9 cellular contexts compared by ENCODE assay signal in the genomic region with DNA sequence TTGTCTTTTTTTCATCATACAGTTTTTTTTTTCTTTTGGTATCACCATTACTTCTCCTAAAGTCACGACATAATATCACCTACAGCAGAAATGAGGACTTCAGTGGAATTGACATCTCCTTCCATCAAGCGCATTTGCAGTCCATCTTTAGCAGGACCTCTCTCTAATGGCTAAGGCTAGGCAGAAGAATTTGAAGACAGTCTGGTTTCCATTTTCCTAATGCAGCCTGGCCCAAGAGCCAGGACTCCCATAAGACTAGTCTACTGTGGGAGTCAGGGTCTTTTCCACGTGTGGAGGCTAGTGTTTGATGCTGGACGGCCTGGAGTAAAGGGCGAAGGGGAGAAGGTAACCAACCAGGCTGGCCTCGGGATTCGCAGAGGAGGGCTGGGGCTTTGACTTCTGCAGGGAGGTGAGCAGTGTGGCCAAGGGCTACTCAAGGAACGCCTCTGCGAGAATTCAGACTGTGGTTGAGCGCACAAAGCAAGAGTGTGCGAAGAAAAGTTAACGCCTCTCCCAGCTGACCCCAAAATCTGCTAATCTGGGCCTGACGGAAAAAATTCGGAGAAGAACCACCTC. TPM values are rescaled to one million over a fixed set of nuclear protein-coding genes. Genes with fewer than 3 reads are reported as not detected.
A peak's percentile ranks its signal among the peaks of the same experiment; 100 is the strongest.
DNase-seq lines count a peak whose midpoint lies in the region; ATAC-seq and TF ChIP-seq lines count a peak whose summit lies in the region.
"Had no signal": no experiment of that assay in that cellular context is flagged by ENCODE, and none has a peak within 500 bp of the region (broad histone marks: within the 10 kb centered on the region; RNA-seq: fewer than 3 reads in every experiment).

No MANE protein-coding gene starts in this region.

- DNase-seq in C1 segment of cervical spinal cord (lab: John Stamatoyannopoulos, UW) (peak in 10 of 14 donors; percentile 36 to 86 (median 67)), ascending aorta (ENCODE audit: low spot score in 2 of 2) (peak in 1 of 2 donors; percentile 63), iPS-NIHi11 (ENCODE audit: low spot score) (peak; percentile 36), hepatic stellate cell (ENCODE audit: low spot score) (no peak), glomerular visceral epithelial cell (ENCODE audit: extremely low spot score) (no peak)
- no peak for DNase-seq in stimulated activated naive CD8-positive, alpha-beta T cell treated with anti-CD3 and anti-CD28 coated beads, Interleukin-15, Interleukin-2, amounts not matched to agents 100 U/mL and 50 U/mL, for 24 hours

- H3K9me3 ChIP-seq in ascending aorta: no peaks in the 10 kb centered on the region

- ATAC-seq in GM19452 (IDR thresholded peaks at IDR 0.05; ENCODE audit: unreplicated experiment): peak; percentile 17
- ATAC-seq in HG03520 (IDR thresholded peaks at IDR 0.05; ENCODE audit: unreplicated experiment): peak; percentile 3
- peak; percentile 3 for ATAC-seq in stimulated activated naive CD8-positive, alpha-beta T cell treated with anti-CD3 and anti-CD28 coated beads, Interleukin-15, Interleukin-2, amounts not matched to agents 100 U/mL and 50 U/mL, for 24 hours

- TF ChIP-seq CTCF in ascending aorta (IDR thresholded peaks at IDR 0.05): no peak

- H3K4me1 ChIP-seq in ascending aorta: peaks cover 7 to 40% of the 10 kb centered on the region in 2 donors

- H3K27ac ChIP-seq in ascending aorta: peak overlapping the region; percentile 91 to 92

- peak overlapping the region; percentile 91 to 96 for H3K4me3 ChIP-seq in ascending aorta

- H3K27me3 ChIP-seq in ascending aorta: no peaks in the 10 kb centered on the region

- intact Hi-C loops in ascending aorta (cut with DNase I): loop anchor here (2.0 kb wide), 1 partner anchor 81 kb away; no protein-coding TSS in a partner anchor

- peaks cover 11 to 25% of the 10 kb centered on the region in 2 donors for H3K36me3 ChIP-seq in ascending aorta

RNA-seq across cellular contexts. Expression of a gene that starts 0.7 kb away (rescaled TPM):
- total RNA-seq in ascending aorta: 5.9 TPM

RNA-seq across cellular contexts. Expression of a gene that starts 0.9 kb away (rescaled TPM):
- 30.7 TPM for total RNA-seq in ascending aorta

RNA-seq across cellular contexts. Expression of a gene that starts 27.3 kb away (rescaled TPM):
- total RNA-seq in ascending aorta: 1.6 TPM
- total RNA-seq: M059J had no signal

RNA-seq across cellular contexts. Expression of a gene that starts 52.2 kb away (rescaled TPM):
- 29.8 TPM for total RNA-seq in ascending aorta

Comparison
In these comparisons a context has a peak if more than half of its experiments do, and no peak if none do; other contexts are left out.
1. DNase-seq: peak in C1 segment of cervical spinal cord (10 of 14) and iPS-NIHi11 (single experiment); none in stimulated activated naive CD8-positive, alpha-beta T cell treated with anti-CD3 and anti-CD28 coated beads, Interleukin-15, Interleukin-2, amounts not matched to agents 100 U/mL and 50 U/mL, for 24 hours (single experiment), hepatic stellate cell (single experiment) and glomerular visceral epithelial cell (single experiment).
2. Peak in every context shown above with its lines, with median percentiles within 50 percentile points of each other: ATAC-seq.